Comparison of ENCODE assay signal across 23 cellular contexts in the genomic region with DNA sequence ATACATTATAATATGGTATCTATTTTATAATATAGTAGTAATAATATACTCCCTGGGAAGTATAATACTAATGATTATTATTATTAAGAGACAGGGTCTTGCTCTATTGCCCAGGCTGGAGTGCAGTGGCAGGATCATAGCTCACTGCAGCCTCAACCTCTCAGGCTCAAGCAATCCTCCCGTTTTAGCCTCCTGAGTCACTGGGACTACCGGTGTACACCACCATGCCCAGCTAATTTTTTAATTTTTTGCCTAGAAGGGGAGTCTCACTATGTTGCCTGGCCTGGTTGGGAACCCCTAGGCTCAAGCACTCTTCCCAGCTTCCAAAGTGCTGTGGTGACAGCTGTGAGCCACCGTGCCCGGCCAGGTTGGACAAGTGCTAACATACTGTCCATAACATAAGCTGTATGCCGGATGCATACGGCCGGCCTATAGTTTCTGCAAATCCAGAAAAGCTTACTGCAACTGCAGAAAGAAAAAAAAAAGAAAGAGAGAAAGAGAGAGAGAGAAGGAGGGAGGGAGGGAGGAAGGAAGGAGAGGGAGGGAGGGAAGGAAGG.
"Had no signal": no experiment of that assay in that cellular context is flagged by ENCODE, and none has a peak within 500 bp of the region (broad histone marks: within the 10 kb centered on the region; RNA-seq: fewer than 3 reads in every experiment).

No MANE protein-coding gene starts in this region.

- H3K4me2 ChIP-seq: hepatocyte had no signal

- H3K79me2 ChIP-seq: hepatocyte had no signal

- H3K27me3 ChIP-seq: ascending aorta, cardiac muscle cell, hepatocyte, tibial nerve had no signal

- H3K27me3 Mint-ChIP-seq: activated naive CD8-positive, alpha-beta T cell; natural killer cell treated with Interleukin-12 subunit alpha and Interleukin-12 subunit beta and Interleukin-15 and Interleukin-18, amount 100 ng/mL, for 72 hours had no signal

- DNase-seq: activated CD4-positive, alpha-beta T cell treated with anti-CD3 and anti-CD28 coated beads, Interleukin-2, amount 50 U/mL, for 4 hours; activated CD4-positive, CD25-positive, alpha-beta regulatory T cell treated with anti-CD3 and anti-CD28 coated beads, Interleukin-2, amount 50 U/mL, for 72 hours; activated T-cell treated with anti-CD3 and anti-CD28 coated beads, Interleukin-2, amount 50 U/mL, for 4 hours; dorsolateral prefrontal cortex; effector memory CD4-positive, alpha-beta T cell; islet precursor cell; left ventricle myocardium superior; mucosa of descending colon; stimulated activated CD4-positive, alpha-beta T cell treated with anti-CD3 and anti-CD28 coated beads, Interleukin-2, amount 100 ng/mL, for 24 hours; stimulated activated naive B cell treated with anti-CD40 and anti-IgM and Interleukin-4, amounts not matched to agents 10 μg/mL and 1 μg/mL and 100 μg/mL, for 72 hours had no signal

- H3K4me3 ChIP-seq: ascending aorta, cardiac muscle cell, coronary artery, dorsolateral prefrontal cortex, gastroesophageal sphincter, hepatocyte, mucosa of descending colon, skin epidermis, tibial nerve had no signal

- H2AFZ ChIP-seq: hepatocyte had no signal

- H3K4me3 Mint-ChIP-seq: activated naive CD8-positive, alpha-beta T cell; activated T-cell treated with anti-CD3 and anti-CD28 coated beads, Interleukin-2, amount 50 U/mL, for 4 hours; brain; natural killer cell treated with Interleukin-12 subunit alpha and Interleukin-12 subunit beta and Interleukin-15 and Interleukin-18, amount 100 ng/mL, for 72 hours; stimulated activated naive B cell treated with anti-CD40 and anti-IgM and Interleukin-4, amounts not matched to agents 10 μg/mL and 1 μg/mL and 100 μg/mL, for 72 hours had no signal

- H3K27ac Mint-ChIP-seq: activated naive CD8-positive, alpha-beta T cell; activated T-helper 2 cell treated with anti-CD3 and anti-CD28 coated beads, Interferon-gamma antibody, Interleukin-2, Interleukin-4, amounts not matched to agents 10 μg/mL and 5 μg/mL and 100 μg/mL, durations not matched to agents 14 hours and 24 hours and 36 hours; brain; natural killer cell treated with Interleukin-12 subunit alpha and Interleukin-12 subunit beta and Interleukin-15 and Interleukin-18, amount 100 ng/mL, for 72 hours; progenitor cell of endocrine pancreas; stimulated activated naive B cell treated with anti-CD40 and anti-IgM and Interleukin-4, amounts not matched to agents 10 μg/mL and 1 μg/mL and 100 μg/mL, for 72 hours had no signal

- H3K36me3 Mint-ChIP-seq: activated naive CD8-positive, alpha-beta T cell; brain had no signal

- H3K36me3 ChIP-seq: ascending aorta, cardiac muscle cell, gastroesophageal sphincter, tibial nerve had no signal

- H3K9me3 ChIP-seq: ascending aorta, mucosa of descending colon had no signal

- H3K4me1 ChIP-seq: ascending aorta, gastroesophageal sphincter, tibial nerve had no signal

- H3K27ac ChIP-seq: ascending aorta, cardiac muscle cell, coronary artery, dorsolateral prefrontal cortex, gastroesophageal sphincter, hepatocyte, skin epidermis, tibial nerve had no signal

- H3K4me1 Mint-ChIP-seq: brain; stimulated activated naive B cell treated with anti-CD40 and anti-IgM and Interleukin-4, amounts not matched to agents 10 μg/mL and 1 μg/mL and 100 μg/mL, for 72 hours had no signal

- ATAC-seq: activated T-cell treated with anti-CD3 and anti-CD28 coated beads, Interleukin-2, amount 50 U/mL, for 4 hours; gastroesophageal sphincter; left ventricle myocardium superior; mucosa of descending colon; natural killer cell treated with Interleukin-12 subunit alpha and Interleukin-12 subunit beta and Interleukin-15 and Interleukin-18, amount 100 ng/mL, for 72 hours; sciatic nerve; stimulated activated naive B cell treated with anti-CD40 and anti-IgM and Interleukin-4, amounts not matched to agents 10 μg/mL and 1 μg/mL and 100 μg/mL, for 72 hours had no signal
